Comparison of ENCODE assay signal across 1 cellular context in the genomic region with DNA sequence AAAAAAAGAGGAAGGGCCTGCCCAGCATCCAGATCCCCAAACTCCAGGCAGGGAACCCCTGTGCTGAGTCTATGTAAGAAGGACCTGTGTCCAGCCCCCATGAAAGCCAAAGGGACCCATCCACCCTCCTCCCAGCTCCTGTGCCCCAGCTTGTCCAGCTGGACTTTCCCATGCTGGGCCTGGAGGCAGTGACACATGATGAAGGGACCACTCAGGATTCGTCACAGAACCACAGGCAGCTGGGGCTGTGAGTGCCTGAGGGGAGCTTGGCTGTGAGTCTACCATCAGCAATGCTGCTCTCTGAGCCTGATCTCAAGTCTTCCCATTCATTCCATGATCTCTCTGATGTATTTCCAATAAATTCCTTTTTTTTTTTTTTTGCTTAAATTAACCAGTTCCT.
TF ChIP-seq lines count a peak whose summit lies in the region.

No MANE protein-coding gene starts in this region.

TF ChIP-seq in A549, 52 proteins besides CTCF, POLR2A, EP300 and RAD21 (continued from another document):
- no peak for TF ChIP-seq FOXS1 (CRISPR knock-in tag; IDR thresholded peaks at IDR 0.05)
- TF ChIP-seq RNF2 (IDR thresholded peaks at IDR 0.05; ENCODE audit: borderline replicate concordance, low read depth) = no peak
- no peak for TF ChIP-seq SMC3 (IDR thresholded peaks at IDR 0.05)
- no peak for TF ChIP-seq ESRRA (IDR thresholded peaks at IDR 0.05; ENCODE audit: borderline replicate concordance, low read length)
- TF ChIP-seq KDM1A (IDR thresholded peaks at IDR 0.05; ENCODE audit: low read depth) = no peak
- no peak for TF ChIP-seq HOXB13 (CRISPR knock-in tag; IDR thresholded peaks at IDR 0.05; ENCODE audit: low read depth)
- TF ChIP-seq MAX (IDR thresholded peaks at IDR 0.05) = no peak
- no peak for TF ChIP-seq FOSB (CRISPR knock-in tag; IDR thresholded peaks at IDR 0.05)
- no peak for TF ChIP-seq NR3C1 (IDR thresholded peaks at IDR 0.05)
- TF ChIP-seq EHMT2 (IDR thresholded peaks at IDR 0.05; ENCODE audit: low read depth) = no peak
- no peak for TF ChIP-seq MAFK (IDR thresholded peaks at IDR 0.05; ENCODE audit: partially characterized antibody)
TF ChIP-seq in A549: peak in this region for 0.
